ENCODE assay signal across 24 cellular contexts in genomic region chr10:91284486-91285090, GRCh38.
A peak's percentile ranks its signal among the peaks of the same experiment; 100 is the strongest.
DNase-seq lines count a peak whose midpoint lies in the region; ATAC-seq and TF ChIP-seq lines count a peak whose summit lies in the region.
"Had no signal": no experiment of that assay in that cellular context is flagged by ENCODE, and none has a peak within 500 bp of the region (broad histone marks: within the 10 kb centered on the region; RNA-seq: fewer than 3 reads in every experiment).

No MANE protein-coding gene starts in this region.

- H3K4ac ChIP-seq in IMR-90 (ENCODE audit: low read depth, low read length), result peak overlapping the region; percentile 32; the same call in 1 of the 2 replicates

- H2AFZ ChIP-seq in IMR-90 (replicated peaks; ENCODE audit: low read length, poor library complexity), result peak overlapping the region; percentile 4

- ATAC-seq in IMR-90 (ENCODE audit: low read depth) (peak; percentile 90), heart left ventricle (peak; percentile 39 to 64 (median 56)), psoas muscle (no peak)
- ATAC-seq: activated CD8-positive, alpha-beta T cell treated with anti-CD3 and anti-CD28 coated beads, Interleukin-2, amount 10 ng/mL, durations not matched to agents 7 days and 5 days; GM12878 had no signal

- no peak overlapping the region for H3K4me2 ChIP-seq in IMR-90 (ENCODE audit: low read depth, low read length)

- no peaks in the 10 kb centered on the region for H3K9me3 ChIP-seq in IMR-90 (ENCODE audit: control insufficient read depth, insufficient read depth, low read length)
- H3K9me3 ChIP-seq in heart left ventricle, result no peaks in the 10 kb centered on the region
- H3K9me3 ChIP-seq in psoas muscle, result no peaks in the 10 kb centered on the region
- H3K9me3 ChIP-seq: Peyer's patch had no signal

- H3K4me1 ChIP-seq in IMR-90 (ENCODE audit: control insufficient read depth, insufficient read depth, low read length) (peaks cover 5% of the 10 kb centered on the region), heart left ventricle (peaks cover 0 to 42% (median 16%) of the 10 kb centered on the region in 12 donors), psoas muscle (peaks cover 31% of the 10 kb centered on the region)
- H3K4me1 ChIP-seq: Peyer's patch had no signal

- H3K4me3 ChIP-seq in IMR-90 (ENCODE audit: insufficient read depth, low read depth, low read length) (no peak overlapping the region), heart left ventricle (no peak overlapping the region), psoas muscle (no peak overlapping the region)
- H3K4me3 ChIP-seq: GM12878, lung, Peyer's patch, skin epidermis had no signal

- POLR2A ChIA-PET in IMR-90 (lab: Charles Lee; ENCODE audit: unreplicated experiment), result no interaction called here

- H3K23ac ChIP-seq in IMR-90 (ENCODE audit: low read depth, low read length), result no peak overlapping the region; the same call in 1 of the 2 replicates

- H4K91ac ChIP-seq in IMR-90 (ENCODE audit: insufficient read depth, low read depth, low read length), result no peak overlapping the region

- H2AK9ac ChIP-seq in IMR-90 (replicated peaks; ENCODE audit: low read depth, low read length, poor library complexity), result no peak overlapping the region

- no peaks in the 10 kb centered on the region for H3K79me1 ChIP-seq in IMR-90 (ENCODE audit: low read depth in 1 of 2, low read length in 2 of 2)

- H3K18ac ChIP-seq in IMR-90 (ENCODE audit: low read depth, low read length), result no peak overlapping the region

- no peak overlapping the region for H2BK20ac ChIP-seq in IMR-90 (ENCODE audit: low read depth, low read length)

- no peak overlapping the region; the same call in 1 of the 2 replicates for H4K5ac ChIP-seq in IMR-90 (ENCODE audit: low read depth, low read length)

- peak overlapping the region; percentile 32 for H2BK5ac ChIP-seq in IMR-90 (ENCODE audit: low read depth, low read length, poor library complexity, severe bottlenecking)

- intact Hi-C loops in IMR-90 (cut with micrococcal nuclease), result no loop called here
- intact Hi-C loops in heart left ventricle (cut with DNase I), result no loop called here
- intact Hi-C loops in psoas muscle (cut with DNase I), result no loop called here

- TF ChIP-seq CTCF in IMR-90 (conservative IDR thresholded peaks at IDR 0.05; ENCODE audit: low read depth, low read length), result no peak
- no peak for TF ChIP-seq CTCF in heart left ventricle (IDR thresholded peaks at IDR 0.05)
- TF ChIP-seq CTCF in psoas muscle (IDR thresholded peaks at IDR 0.05), result no peak

- H2AK5ac ChIP-seq in IMR-90 (ENCODE audit: low read depth, low read length), result peak overlapping the region; percentile 14; the same call in 1 of the 2 replicates

- no peak overlapping the region for H3K56ac ChIP-seq in IMR-90 (ENCODE audit: extremely low read depth, insufficient read depth, low read length)

- H3K14ac ChIP-seq in IMR-90 (replicated peaks; ENCODE audit: low read depth, low read length), result no peak overlapping the region; the same call in 1 of the 2 replicates

- CTCF ChIA-PET in IMR-90 (lab: Yijun Ruan, JAX), result interaction anchor here (1.5 kb wide), 1 partner anchor 106 kb away, joined by 3 read pairs; no protein-coding TSS in a partner anchor

- no peak for TF ChIP-seq RAD21 in IMR-90 (IDR thresholded peaks at IDR 0.05; ENCODE audit: low read length)

- H3K36me3 ChIP-seq in IMR-90 (ENCODE audit: control insufficient read depth, insufficient read depth, low read length) (no peaks in the 10 kb centered on the region), heart left ventricle (peaks cover 0 to 31% (median 12%) of the 10 kb centered on the region in 9 donors), psoas muscle (ENCODE audit: insufficient read depth in 1 of 2, low read depth in 1 of 2) (peaks cover 0 to 9% of the 10 kb centered on the region in 2 donors)
- H3K36me3 ChIP-seq: brain microvascular endothelial cell had no signal

- H4K20me1 ChIP-seq in IMR-90 (ENCODE audit: insufficient read depth, low read length), result no peaks in the 10 kb centered on the region

- dilution Hi-C loops in IMR-90 (cut with HindIII; ENCODE audit: low sequenced_read_pairs, unreplicated experiment), result no loop called here

- WGBS in IMR-90 (ENCODE audit: extremely low coverage in 2 of 2, insufficient read length in 1 of 2), 2 experiments, result no CpG with 5 or more reads among the region's 6 CpGs
- 58 to 63% (median 60%) methylated on average over 6 of the region's 6 CpGs for WGBS in heart left ventricle, 4 donors
- WGBS in psoas muscle, 3 donors, result 76 to 80% (median 78%) methylated on average over 6 of the region's 6 CpGs

- no peak overlapping the region for H3K9ac ChIP-seq in IMR-90 (ENCODE audit: low read depth, low read length)

- TF ChIP-seq POLR2A in IMR-90 (IDR thresholded peaks at IDR 0.05; ENCODE audit: low read depth, low read length), result no peak
- TF ChIP-seq POLR2A in heart left ventricle (IDR thresholded peaks at IDR 0.05), result no peak

- H3K27ac ChIP-seq in IMR-90 (ENCODE audit: insufficient read depth, low read length) (peak overlapping the region; percentile 8; the same call in 1 of the 2 replicates), heart left ventricle (peak overlapping the region in 3 of 12 donors; percentile 17 to 58 (median 37)), psoas muscle (peak overlapping the region; percentile 8)
- H3K27ac ChIP-seq: brain microvascular endothelial cell, skin epidermis had no signal

- DNase-seq in AG08396 (ENCODE audit: low spot score) (peak; percentile 51), IMR-90 (peak; percentile 59), heart left ventricle (no peak), psoas muscle (no peak), cerebellum (ENCODE audit: low spot score) (no peak), GM19238 (ENCODE audit: insufficient read length, low spot score) (no peak), NCI-H1105 treated with DMSO at 0.1 percent for 48 hours (lab: John Stamatoyannopoulos, UW) (no peak)
- DNase-seq: activated CD4-positive, alpha-beta T cell treated with anti-CD3 and anti-CD28 coated beads for 1 hour; activated CD8-positive, alpha-beta T cell treated with anti-CD3 and anti-CD28 coated beads, Interleukin-2, amount 10 ng/mL, durations not matched to agents 7 days and 5 days; amniotic stem cell; brain microvascular endothelial cell; CD4-positive, alpha-beta memory T cell; EL; islet precursor cell; Karpas-422; NCI-H1436; NCI-H226; NCI-H69; Peyer's patch; SIG-M5; stimulated activated naive CD4-positive, alpha-beta T cell had no signal

- H2BK15ac ChIP-seq in IMR-90 (ENCODE audit: low read depth, low read length), result no peak overlapping the region

- no peak overlapping the region for H4K8ac ChIP-seq in IMR-90 (ENCODE audit: low read depth in 2 of 2, low read length in 2 of 2)

- BruUV-seq in IMR-90 (replicated peaks; lab: Mats Ljungman, UMichigan), result no TSS peak

- in situ Hi-C loops in IMR-90 (cut with MboI; ENCODE audit: low sequenced_read_pairs), result no loop called here

- H3K27me3 ChIP-seq in IMR-90 (ENCODE audit: control insufficient read depth, insufficient read depth, low read length) (no peaks in the 10 kb centered on the region), heart left ventricle (no peaks in the 10 kb centered on the region), psoas muscle (ENCODE audit: insufficient read depth in 3 of 3, low read length in 2 of 3) (no peaks in the 10 kb centered on the region)
- H3K27me3 ChIP-seq: brain microvascular endothelial cell, Peyer's patch had no signal

- H2BK120ac ChIP-seq in IMR-90 (ENCODE audit: low read depth, low read length), result no peak overlapping the region

- H3K9me1 ChIP-seq in IMR-90 (ENCODE audit: insufficient read depth, low read length), result peaks cover 9% of the 10 kb centered on the region

TF ChIP-seq in IMR-90, 13 proteins besides CTCF, POLR2A, EP300 and RAD21:
- TF ChIP-seq ELK1 (IDR thresholded peaks at IDR 0.05; ENCODE audit: borderline replicate concordance, low read depth, low read length), result no peak
- no peak for TF ChIP-seq MAFK (IDR thresholded peaks at IDR 0.05; ENCODE audit: low read depth, low read length)
- TF ChIP-seq FOS (IDR thresholded peaks at IDR 0.05; ENCODE audit: low read depth, low read length), result no peak
- no peak for TF ChIP-seq CEBPB (IDR thresholded peaks at IDR 0.05; ENCODE audit: low read depth, low read length)
- TF ChIP-seq CHD1 (IDR thresholded peaks at IDR 0.05; ENCODE audit: low read depth, low read length), result no peak
- TF ChIP-seq MXI1 (IDR thresholded peaks at IDR 0.05; ENCODE audit: borderline replicate concordance, low read depth, low read length), result no peak; the same call in 1 of the 2 replicates
- no peak for TF ChIP-seq RFX5 (IDR thresholded peaks at IDR 0.05; ENCODE audit: low read depth, low read length)
- no peak for TF ChIP-seq SMC3 (IDR thresholded peaks at IDR 0.05; ENCODE audit: low read depth, low read length)
- TF ChIP-seq NFE2L2 (IDR thresholded peaks at IDR 0.05; ENCODE audit: low read depth, low read length), result no peak
- TF ChIP-seq MAZ (IDR thresholded peaks at IDR 0.05; ENCODE audit: borderline replicate concordance, low read depth, low read length), result no peak
- TF ChIP-seq BHLHE40 (IDR thresholded peaks at IDR 0.05; ENCODE audit: low read depth, low read length), result no peak
- TF ChIP-seq USF2 (IDR thresholded peaks at IDR 0.05; ENCODE audit: low read depth, low read length), result no peak
- no peak for TF ChIP-seq RCOR1 (IDR thresholded peaks at IDR 0.05; ENCODE audit: insufficient replicate concordance, low read length)
TF ChIP-seq in IMR-90: peak in this region for 0.

Comparison
In these comparisons a context has a peak if more than half of its experiments do, and no peak if none do; other contexts are left out.
1. DNase-seq: peak in AG08396 (single experiment) and IMR-90 (single experiment); none in heart left ventricle (0 of 5), psoas muscle (0 of 2), cerebellum (single experiment), GM19238 (single experiment) and NCI-H1105 treated with DMSO at 0.1 percent for 48 hours (single experiment).
2. ATAC-seq: peak in IMR-90 (single experiment) and heart left ventricle (4 of 4); none in psoas muscle (0 of 4).